In the genomic region with DNA sequence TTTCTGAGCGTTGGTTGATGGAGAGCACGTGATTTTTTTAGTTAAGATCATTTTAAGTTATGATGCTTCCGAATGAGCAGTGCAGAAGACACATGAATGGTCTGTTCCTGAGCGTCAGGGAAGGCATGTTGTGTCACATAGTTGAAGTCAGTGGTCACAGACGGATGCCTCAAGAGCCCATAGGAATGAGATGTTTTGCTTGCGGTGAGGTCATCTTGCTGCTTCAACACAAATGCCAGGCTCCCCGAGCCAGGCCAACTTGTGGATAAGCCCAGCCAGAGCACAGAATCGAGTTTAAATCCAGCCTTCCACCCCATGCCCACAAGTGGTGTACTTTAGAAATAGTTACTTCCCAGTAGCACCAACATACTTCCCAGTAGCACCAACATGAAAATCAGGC, we compare ENCODE assay signal across 1 cellular context.
TF ChIP-seq lines count a peak whose summit lies in the region.

No MANE protein-coding gene starts in this region.

TF ChIP-seq in IMR-90, 13 proteins besides CTCF, POLR2A, EP300 and RAD21 (continued from another document):
- no peak for TF ChIP-seq NFE2L2 (IDR thresholded peaks at IDR 0.05; ENCODE audit: low read depth, low read length)
- TF ChIP-seq MXI1 (IDR thresholded peaks at IDR 0.05; ENCODE audit: borderline replicate concordance, low read depth, low read length) = no peak
- no peak for TF ChIP-seq MAZ (IDR thresholded peaks at IDR 0.05; ENCODE audit: borderline replicate concordance, low read depth, low read length)
- TF ChIP-seq, protein P1, sequence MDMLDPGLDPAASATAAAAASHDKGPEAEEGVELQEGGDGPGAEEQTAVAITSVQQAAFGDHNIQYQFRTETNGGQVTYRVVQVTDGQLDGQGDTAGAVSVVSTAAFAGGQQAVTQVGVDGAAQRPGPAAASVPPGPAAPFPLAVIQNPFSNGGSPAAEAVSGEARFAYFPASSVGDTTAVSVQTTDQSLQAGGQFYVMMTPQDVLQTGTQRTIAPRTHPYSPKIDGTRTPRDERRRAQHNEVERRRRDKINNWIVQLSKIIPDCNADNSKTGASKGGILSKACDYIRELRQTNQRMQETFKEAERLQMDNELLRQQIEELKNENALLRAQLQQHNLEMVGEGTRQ (IDR thresholded peaks at IDR 0.05; ENCODE audit: low read depth, low read length) = no peak
- TF ChIP-seq, protein P2, sequence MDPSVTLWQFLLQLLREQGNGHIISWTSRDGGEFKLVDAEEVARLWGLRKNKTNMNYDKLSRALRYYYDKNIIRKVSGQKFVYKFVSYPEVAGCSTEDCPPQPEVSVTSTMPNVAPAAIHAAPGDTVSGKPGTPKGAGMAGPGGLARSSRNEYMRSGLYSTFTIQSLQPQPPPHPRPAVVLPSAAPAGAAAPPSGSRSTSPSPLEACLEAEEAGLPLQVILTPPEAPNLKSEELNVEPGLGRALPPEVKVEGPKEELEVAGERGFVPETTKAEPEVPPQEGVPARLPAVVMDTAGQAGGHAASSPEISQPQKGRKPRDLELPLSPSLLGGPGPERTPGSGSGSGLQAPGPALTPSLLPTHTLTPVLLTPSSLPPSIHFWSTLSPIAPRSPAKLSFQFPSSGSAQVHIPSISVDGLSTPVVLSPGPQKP (IDR thresholded peaks at IDR 0.05; ENCODE audit: borderline replicate concordance, low read depth, low read length) = no peak
- no peak for TF ChIP-seq RCOR1 (IDR thresholded peaks at IDR 0.05; ENCODE audit: insufficient replicate concordance, low read length)
- peak; percentile 24; the same call in 1 of the 2 replicates for TF ChIP-seq MAFK (IDR thresholded peaks at IDR 0.05; ENCODE audit: low read depth, low read length)
- TF ChIP-seq FOS (IDR thresholded peaks at IDR 0.05; ENCODE audit: low read depth, low read length) = no peak
